ENCODE assay signal across 20 cellular contexts in the genomic region with DNA sequence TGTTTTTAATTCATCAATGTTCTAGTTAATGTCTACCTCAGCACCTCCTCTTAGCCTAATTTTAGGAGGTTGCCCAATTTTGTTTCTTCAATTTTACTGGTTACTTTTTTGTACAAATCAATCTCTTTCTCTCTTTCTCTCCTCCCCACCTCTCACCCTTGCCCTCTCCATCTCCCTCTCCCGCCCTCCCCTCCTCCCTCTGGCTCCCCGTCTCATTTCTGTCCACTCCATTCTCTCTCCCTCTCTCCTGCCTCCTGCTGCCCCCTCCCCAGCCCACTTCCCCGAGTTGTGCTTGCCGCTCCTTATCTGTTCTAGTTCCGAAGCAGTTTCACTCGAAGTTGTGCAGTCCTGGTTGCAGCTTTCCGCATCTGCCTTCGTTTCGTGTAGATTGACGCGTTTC. TPM values are rescaled to one million over a fixed set of nuclear protein-coding genes. Genes with fewer than 3 reads are reported as not detected.
"Had no signal": no experiment of that assay in that cellular context is flagged by ENCODE, and none has a peak within 500 bp of the region (broad histone marks: within the 10 kb centered on the region; RNA-seq: fewer than 3 reads in every experiment).

No MANE protein-coding gene starts in this region.

- H3K4me3 ChIP-seq: heart left ventricle, lower lobe of right lung, mucosa of descending colon, spleen, thoracic aorta had no signal

- H3K36me3 ChIP-seq: WERI-Rb-1 had no signal

- DNase-seq: activated CD4-positive, alpha-beta T cell treated with anti-CD3 and anti-CD28 coated beads for 48 hours; activated CD4-positive, alpha-beta T cell treated with anti-CD3 and anti-CD28 coated beads, Interleukin-2, amount 50 U/mL, for 48 hours; activated CD8-positive, alpha-beta memory T cell treated with anti-CD3 and anti-CD28 coated beads for 24 hours; activated effector memory CD4-positive, alpha-beta T cell treated with Interleukin-2 at 50 U/mL for 16 hours; activated naive CD4-positive, alpha-beta T cell treated with anti-CD3 and anti-CD28 coated beads for 36 hours; activated naive CD8-positive, alpha-beta T cell treated with anti-CD3 and anti-CD28 coated beads for 36 hours; central memory CD4-positive, alpha-beta T cell; heart left ventricle; lower lobe of right lung; mesendoderm; mucosa of descending colon; spleen; stimulated activated naive CD8-positive, alpha-beta T cell treated with anti-CD3 and anti-CD28 coated beads, Interleukin-15, Interleukin-2, amounts not matched to agents 100 U/mL and 50 U/mL, for 24 hours; trophoblast cell; WERI-Rb-1 had no signal

- H3K27ac ChIP-seq: lower lobe of right lung, spleen, WERI-Rb-1 had no signal

- H3K9me3 ChIP-seq: heart left ventricle, lower lobe of right lung, mucosa of descending colon, spleen, thoracic aorta had no signal

- H3K27me3 ChIP-seq: heart left ventricle, spleen had no signal

- ATAC-seq: activated CD4-positive, CD25-positive, alpha-beta regulatory T cell treated with anti-CD3 and anti-CD28 coated beads, Interleukin-2, amount 50 U/mL, for 24 hours; heart left ventricle; lower lobe of right lung; mucosa of descending colon; right cardiac atrium; stimulated activated naive CD8-positive, alpha-beta T cell treated with anti-CD3 and anti-CD28 coated beads, Interleukin-15, Interleukin-2, amounts not matched to agents 100 U/mL and 50 U/mL, for 24 hours had no signal

RNA-seq across cellular contexts. Expression of a gene that starts 40.9 kb away (rescaled TPM):
- total RNA-seq: activated naive CD4-positive, alpha-beta T cell treated with anti-CD3 and anti-CD28 coated beads for 36 hours; activated naive CD8-positive, alpha-beta T cell treated with anti-CD3 and anti-CD28 coated beads for 36 hours; T-helper 1 cell treated with Interleukin-12 subunit alpha and Interleukin-12 subunit beta and Interleukin-4 antibody, amounts not matched to agents 30 ng/mL and 1 ng/mL, for 36 hours had no signal
- polyA plus RNA-seq: neural cell had no signal
